8 cellular contexts compared by ENCODE assay signal in genomic region chr2:205686231-205687017, GRCh38. TPM values are rescaled to one million over a fixed set of nuclear protein-coding genes. Genes with fewer than 3 reads are reported as not detected.
DNase-seq lines count a peak whose midpoint lies in the region; ATAC-seq and TF ChIP-seq lines count a peak whose summit lies in the region.

No MANE protein-coding gene starts in this region.

- CTCF ChIA-PET in WTC11 (lab: Charles Lee): interaction anchor here (1.0 to 5.1 kb wide), 4 partner anchors 10 to 34 kb away, joined by 5 to 41 read pairs (median 8); no protein-coding TSS in a partner anchor

- DNase-seq in GM06990 (ENCODE audit: extremely low read depth, insufficient read length) (no peak), WTC11 (ENCODE audit: low spot score) (no peak), glutamatergic neuron (peak; percentile 65), gastrocnemius medialis (no peak), NCI-H82 (lab: John Stamatoyannopoulos, UW) (no peak), NCI-H2196 (lab: John Stamatoyannopoulos, UW; ENCODE audit: unreplicated experiment) (no peak)

- H3K36me3 Mint-ChIP-seq in WTC11 (peaks cover 3% of the 10 kb centered on the region; the same call in 1 of the 2 replicates), glutamatergic neuron (ENCODE audit: unreplicated experiment) (no peaks in the 10 kb centered on the region)

- in situ Hi-C loops in gastrocnemius medialis (cut with MboI; ENCODE audit: low sequenced_read_pairs in 4 of 4): loop anchor here in 1 of 4 donors (25.0 kb wide), 1 partner anchor 1374 kb away; no protein-coding TSS in a partner anchor

- POLR2A ChIA-PET in WTC11 (lab: Charles Lee): interaction anchor here (0.5 kb wide), 1 partner anchor 508 kb away, joined by 5 read pairs; no protein-coding TSS in a partner anchor

- H3K27me3 Mint-ChIP-seq in WTC11 (ENCODE audit: low read depth) (peaks cover 64% of the 10 kb centered on the region), glutamatergic neuron (ENCODE audit: unreplicated experiment) (peaks cover 6% of the 10 kb centered on the region)

- H3K36me3 ChIP-seq in GM06990 (ENCODE audit: control insufficient read depth, insufficient read depth, low read length): no peaks in the 10 kb centered on the region
- no peaks in the 10 kb centered on the region for H3K36me3 ChIP-seq in gastrocnemius medialis

- H3K9me3 Mint-ChIP-seq in WTC11: no peaks in the 10 kb centered on the region
- H3K9me3 Mint-ChIP-seq in glutamatergic neuron (ENCODE audit: unreplicated experiment): peaks cover 17% of the 10 kb centered on the region

- H3K4me3 ChIP-seq in GM06990 (replicated peaks; ENCODE audit: low read depth, low read length) (peak overlapping the region; percentile 32), gastrocnemius medialis (peak overlapping the region; percentile 45 to 71 (median 62))

- TF ChIP-seq POLR2A in gastrocnemius medialis (IDR thresholded peaks at IDR 0.05): no peak

- H3K27ac Mint-ChIP-seq in WTC11 (no peak overlapping the region), glutamatergic neuron (ENCODE audit: unreplicated experiment) (no peak overlapping the region)

- ATAC-seq in WTC11 (peak; percentile 4; the same call in 1 of the 2 replicates), gastrocnemius medialis (no peak), HG03439 (IDR thresholded peaks at IDR 0.05; ENCODE audit: unreplicated experiment) (no peak), GM19395 (IDR thresholded peaks at IDR 0.05; ENCODE audit: unreplicated experiment) (no peak)

- H3K4me1 ChIP-seq in gastrocnemius medialis: peaks cover 16 to 24% of the 10 kb centered on the region in 2 donors

- intact Hi-C loops in gastrocnemius medialis (cut with DNase I; ENCODE audit: low total_unique reads): loop anchor here (10.0 kb wide), 1 partner anchor 1422 kb away; no protein-coding TSS in a partner anchor

- H3K27ac ChIP-seq in gastrocnemius medialis: peak overlapping the region in 1 of 4 donors; percentile 48

- TF ChIP-seq CTCF in GM06990 (IDR thresholded peaks at IDR 0.05; ENCODE audit: insufficient read depth, low read length, poor library complexity, severe bottlenecking) (no peak), WTC11 (IDR thresholded peaks at IDR 0.05) (no peak), glutamatergic neuron (IDR thresholded peaks at IDR 0.05; ENCODE audit: partially characterized antibody, unreplicated experiment) (no peak), gastrocnemius medialis (IDR thresholded peaks at IDR 0.05 in 4 of 5, conservative IDR thresholded peaks at IDR 0.05 in 1 of 5) (no peak)

- peaks cover 58% of the 10 kb centered on the region for H3K4me1 Mint-ChIP-seq in WTC11
- H3K4me1 Mint-ChIP-seq in glutamatergic neuron (ENCODE audit: low read depth, unreplicated experiment): peaks cover 17% of the 10 kb centered on the region

- H3K4me3 Mint-ChIP-seq in WTC11 (peak overlapping the region; percentile 78), glutamatergic neuron (ENCODE audit: unreplicated experiment) (peak overlapping the region; percentile 93)

- H3K27me3 ChIP-seq in GM06990 (replicated peaks; ENCODE audit: control insufficient read depth, insufficient read depth, low read length) (peaks cover 3% of the 10 kb centered on the region), gastrocnemius medialis (peaks cover 18 to 51% (median 41%) of the 10 kb centered on the region in 3 donors)

- H3K9me3 ChIP-seq in gastrocnemius medialis: no peaks in the 10 kb centered on the region

TF ChIP-seq in WTC11, 78 proteins besides CTCF, POLR2A, EP300 and RAD21:
- TF ChIP-seq CBFB (CRISPR knock-in tag; IDR thresholded peaks at IDR 0.05; ENCODE audit: low read depth): no peak
- TF ChIP-seq TEAD4 (CRISPR knock-in tag; IDR thresholded peaks at IDR 0.05): no peak
- no peak for TF ChIP-seq ZNF263 (CRISPR knock-in tag; IDR thresholded peaks at IDR 0.05; ENCODE audit: low read depth)
- 0 out of 2 replicates have a peak, but pooled peaks have one; percentile 21 for TF ChIP-seq MAX (CRISPR knock-in tag; IDR thresholded peaks at IDR 0.05)
- TF ChIP-seq GTF2I (CRISPR knock-in tag; conservative IDR thresholded peaks at IDR 0.05): no peak
- no peak for TF ChIP-seq PRDM15 (CRISPR knock-in tag; IDR thresholded peaks at IDR 0.05)
- 0 out of 2 replicates have a peak, but pooled peaks have one; percentile 7 for TF ChIP-seq AFF4 (CRISPR knock-in tag; IDR thresholded peaks at IDR 0.05; ENCODE audit: borderline replicate concordance)
- no peak for TF ChIP-seq TP53 (CRISPR knock-in tag; IDR thresholded peaks at IDR 0.05)
- TF ChIP-seq HMGA2 (CRISPR knock-in tag; IDR thresholded peaks at IDR 0.05): no peak

RNA-seq across cellular contexts. Expression of gene NRP2, which starts 4.1 kb away (rescaled TPM):
- total RNA-seq in WTC11 (2021) (19.5 to 41.0 TPM (median 19.9 TPM) in 3 replicates), glutamatergic neuron (ENCODE audit: unreplicated experiment) (89.0 TPM), gastrocnemius medialis (1 to 10 TPM; 1.6 to 4.1 (median 2.2) TPM)
